ENCODE assay signal across 13 cellular contexts in the genomic region with DNA sequence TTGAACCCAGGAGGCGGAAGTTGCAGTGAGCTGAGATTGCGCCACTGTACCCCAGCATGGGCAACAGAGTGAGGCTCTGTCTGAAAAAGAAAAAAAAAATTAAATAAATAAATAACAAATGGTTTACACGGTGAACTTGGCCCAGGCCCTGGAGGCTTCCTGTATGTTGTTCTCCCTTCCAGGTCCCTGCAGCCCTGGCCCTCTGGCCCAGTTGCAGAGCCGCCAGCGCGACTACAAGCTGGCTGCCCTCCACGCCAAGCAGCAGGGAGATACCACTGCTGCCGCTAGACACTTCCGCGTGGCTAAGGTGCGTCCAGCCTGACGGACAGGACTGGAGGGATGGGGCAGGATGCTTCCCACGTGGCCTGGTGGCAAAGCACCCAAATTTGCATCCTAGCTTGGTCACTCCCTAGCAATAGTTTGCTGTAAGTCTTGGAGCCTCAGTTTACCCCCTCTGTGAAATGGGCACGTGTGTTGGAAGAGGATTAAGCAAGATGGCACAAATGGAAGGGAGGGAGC. TPM values are rescaled to one million over a fixed set of nuclear protein-coding genes. Genes with fewer than 3 reads are reported as not detected.
DNase-seq lines count a peak whose midpoint lies in the region; ATAC-seq, FAIRE-seq and TF ChIP-seq lines count a peak whose summit lies in the region.
"Had no signal": no experiment of that assay in that cellular context is flagged by ENCODE, and none has a peak within 500 bp of the region (broad histone marks: within the 10 kb centered on the region; RNA-seq: fewer than 3 reads in every experiment).

No MANE protein-coding gene starts in this region.

- no peak overlapping the region for H4K8ac ChIP-seq in H1 (ENCODE audit: extremely low read depth, insufficient read depth, low read length)

- WGBS in heart left ventricle, 4 donors: 69 to 80% (median 72%) methylated on average over 13 to 14 of the region's 14 CpGs
- WGBS in H1 (ENCODE audit: extremely low coverage in 1 of 2, insufficient coverage in 1 of 2, insufficient read length in 1 of 2, insufficient replicate concordance in 2 of 2, low coverage in 1 of 2, low lambda C conversion rate in 2 of 2, missing lambda C conversion rate in 1 of 2), 2 experiments: 95% methylated on average over 14 of the region's 14 CpGs; no CpG with 5 or more reads in 1 of the 2 experiments
- WGBS in right lobe of liver (ENCODE audit: insufficient coverage, low coverage, low lambda C conversion rate, missing lambda C conversion rate): 47% methylated on average over 3 of the region's 14 CpGs

- H3K56ac ChIP-seq in H1 (replicated peaks; ENCODE audit: insufficient read length, low read depth, low read length): no peak overlapping the region

- no peak overlapping the region for H2BK15ac ChIP-seq in H1 (ENCODE audit: low read length)

- TF ChIP-seq EP300 in H1 (IDR thresholded peaks at IDR 0.05; ENCODE audit: borderline replicate concordance in 1 of 2, low read depth in 2 of 2, low read length in 2 of 2): no peak

- peak; percentile 52 to 79 (median 62) for ATAC-seq in heart left ventricle
- ATAC-seq in right lobe of liver: peak; percentile 87 to 97 (median 93)
- no peak for ATAC-seq in GM21423 (IDR thresholded peaks at IDR 0.05; ENCODE audit: unreplicated experiment)
- no peak for ATAC-seq in GM18907 (IDR thresholded peaks at IDR 0.05; ENCODE audit: unreplicated experiment)
- ATAC-seq: PC-3 had no signal

- H3K18ac ChIP-seq in H1 (ENCODE audit: extremely low read depth, low read length): no peak overlapping the region

- H2BK12ac ChIP-seq in H1 (ENCODE audit: low read depth, low read length): no peak overlapping the region

- no peaks in the 10 kb centered on the region for H3K79me1 ChIP-seq in H1 (ENCODE audit: low read depth, low read length)

- intact Hi-C loops in heart left ventricle (cut with DNase I): no loop called here
- intact Hi-C loops in cardiac septum (cut with DNase I): no loop called here
- intact Hi-C loops in right lobe of liver (cut with DNase I): no loop called here

- no peak for TF ChIP-seq RAD21 in H1 (IDR thresholded peaks at IDR 0.05 in 1 of 2, conservative IDR thresholded peaks at IDR 0.05 in 1 of 2; ENCODE audit: low read depth in 2 of 2, low read length in 2 of 2)

- H3K4ac ChIP-seq in H1 (replicated peaks; ENCODE audit: insufficient read length, low read depth, low read length): no peak overlapping the region

- no peak overlapping the region for H3K4me2 ChIP-seq in H1 (ENCODE audit: insufficient read depth in 1 of 2, low read depth in 2 of 2, low read length in 2 of 2)

- H3K9me3 ChIP-seq in heart left ventricle (peaks cover 0 to 6% (median 0%) of the 10 kb centered on the region in 12 donors), H1 (ENCODE audit: insufficient read depth in 2 of 2, low read depth in 1 of 2, low read length in 1 of 2) (peaks cover 9 to 10% of the 10 kb centered on the region in 2 experiments), right lobe of liver (no peaks in the 10 kb centered on the region)

- H3K36me3 ChIP-seq in heart left ventricle (peaks cover 5 to 99% (median 91%) of the 10 kb centered on the region in 9 donors), H1 (ENCODE audit: control insufficient read depth in 2 of 4, insufficient read depth in 4 of 4, low read length in 3 of 4) (peaks cover 8 to 44% (median 35%) of the 10 kb centered on the region in 4 experiments), right lobe of liver (peaks cover 0 to 34% (median 16%) of the 10 kb centered on the region in 4 donors)

- FAIRE-seq in H1 (lab: Jason Lieb, UNC) (no peak), urothelium cell line (lab: Jason Lieb, UNC) (no peak), GM12892 (lab: Jason Lieb, UNC) (no peak)
- FAIRE-seq: A204.1 had no signal

- CTCF ChIA-PET in H1 (lab: Charles Lee; ENCODE audit: partially characterized antibody): interaction anchor here (1.1 to 2.8 kb wide), 2 partner anchors 15 to 141 kb away, joined by 3 to 12 read pairs; no protein-coding TSS in a partner anchor

- H3K27me3 ChIP-seq in heart left ventricle: no peaks in the 10 kb centered on the region
- H3K27me3 ChIP-seq in H1 (replicated peaks in 1 of 4; ENCODE audit: control insufficient read depth in 3 of 4, extremely low read depth in 1 of 4, insufficient read depth in 3 of 4, low read length in 3 of 4): no peaks in the 10 kb centered on the region
- no peaks in the 10 kb centered on the region for H3K27me3 ChIP-seq in right lobe of liver

- no peak overlapping the region for H2BK5ac ChIP-seq in H1 (ENCODE audit: low read depth, low read length)

- H3K27ac ChIP-seq in heart left ventricle (peak overlapping the region in 6 of 12 donors; percentile 11 to 53 (median 42)), H1 (ENCODE audit: low read depth, low read length) (no peak overlapping the region), right lobe of liver (peak overlapping the region in 2 of 3 donors; percentile 24 to 52)

- H3K14ac ChIP-seq in H1 (ENCODE audit: insufficient read length): no peak overlapping the region

- H3K4me3 ChIP-seq in heart left ventricle (no peak overlapping the region), H1 (ENCODE audit: extremely low read depth in 1 of 4, insufficient read depth in 2 of 4, low read depth in 3 of 4, low read length in 4 of 4) (no peak overlapping the region), right lobe of liver (no peak overlapping the region)

- peak in 4 of 5 donors; percentile 41 to 64 (median 55) for DNase-seq in heart left ventricle
- no peak for DNase-seq in cardiac septum (ENCODE audit: low spot score)
- no peak for DNase-seq in H1 (ENCODE audit: low read depth in 1 of 2, low spot score in 2 of 2)
- peak; percentile 88 to 94 (median 91) for DNase-seq in right lobe of liver
- DNase-seq in urothelium cell line (ENCODE audit: low spot score): no peak
- DNase-seq in GM12892 (ENCODE audit: insufficient read length): no peak
- DNase-seq: Caco-2, NCI-H146, NCI-H69, PC-3 had no signal

- H3K23me2 ChIP-seq in H1 (ENCODE audit: low read depth, low read length): no peaks in the 10 kb centered on the region

- H3K9ac ChIP-seq in H1 (replicated peaks in 1 of 4; ENCODE audit: extremely low read depth in 1 of 4, low read depth in 3 of 4, low read length in 3 of 4): no peak overlapping the region

- no peak overlapping the region for H2BK20ac ChIP-seq in H1 (ENCODE audit: low read length)

- TF ChIP-seq CTCF in heart left ventricle (IDR thresholded peaks at IDR 0.05): no peak
- TF ChIP-seq CTCF in H1 (IDR thresholded peaks at IDR 0.05; ENCODE audit: control extremely low read depth in 1 of 3, insufficient read depth in 1 of 3, low read depth in 1 of 3, low read length in 3 of 3): no peak
- TF ChIP-seq CTCF in right lobe of liver (IDR thresholded peaks at IDR 0.05): no peak

- H4K20me1 ChIP-seq in H1 (replicated peaks in 1 of 2; ENCODE audit: control insufficient read depth in 1 of 2, insufficient read depth in 2 of 2, low read length in 2 of 2): peaks cover 0 to 3% of the 10 kb centered on the region in 2 experiments

- H2AK5ac ChIP-seq in H1 (ENCODE audit: low read depth, low read length): no peak overlapping the region

- H3K23ac ChIP-seq in H1 (ENCODE audit: insufficient read length): no peak overlapping the region

- H3K79me2 ChIP-seq in H1 (ENCODE audit: control insufficient read depth in 1 of 2, insufficient read depth in 2 of 2, low read length in 2 of 2): no peaks in the 10 kb centered on the region

- no peak overlapping the region for H2AFZ ChIP-seq in H1 (ENCODE audit: low read length)

- H4K91ac ChIP-seq in H1 (replicated peaks; ENCODE audit: insufficient read length, low read length): no peak overlapping the region

- H2BK120ac ChIP-seq in H1 (replicated peaks; ENCODE audit: low read depth, low read length): no peak overlapping the region

- H4K5ac ChIP-seq in H1 (ENCODE audit: insufficient read length, low read depth, low read length): no peak overlapping the region

- TF ChIP-seq POLR2A in heart left ventricle (IDR thresholded peaks at IDR 0.05) (no peak), H1 (IDR thresholded peaks at IDR 0.05; ENCODE audit: control extremely low read depth in 1 of 2, low read depth in 2 of 2, low read length in 2 of 2) (no peak), right lobe of liver (IDR thresholded peaks at IDR 0.05) (no peak), GM12892 (IDR thresholded peaks at IDR 0.05; ENCODE audit: low read depth, low read length) (no peak)

- POLR2A ChIA-PET in H1 (lab: Charles Lee; ENCODE audit: partially characterized antibody): interaction anchor here (1.1 to 1.6 kb wide), 6 partner anchors 9 to 125 kb away, joined by 3 to 4 read pairs (median 3); no protein-coding TSS in a partner anchor

- H3K4me1 ChIP-seq in heart left ventricle (peaks cover 0 to 15% (median 0%) of the 10 kb centered on the region in 12 donors), H1 (replicated peaks in 1 of 4; ENCODE audit: control insufficient read depth in 3 of 4, insufficient read depth in 4 of 4, low read length in 3 of 4) (no peaks in the 10 kb centered on the region), right lobe of liver (peaks cover 0 to 24% (median 0%) of the 10 kb centered on the region in 4 donors)
- H3K4me1 ChIP-seq: Caco-2 had no signal

RNA-seq across cellular contexts. Expression of gene CC2D1A, which starts 11.9 kb away (rescaled TPM):
- total RNA-seq in heart left ventricle (10 to 100 TPM; 14.4 to 36.3 (median 19.2) TPM), cardiac septum (19.5 TPM), right lobe of liver (10 to 100 TPM; 16.5 to 29.8 (median 18.1) TPM)
- polyA plus RNA-seq in heart left ventricle (10 to 100 TPM; 19.5 to 29.2 TPM), H1 (2011; rRNA removed) (12.5 and 20.5 TPM in 2 replicates)
- 33.0 and 36.4 TPM in 2 replicates for total RNA-seq in H1 (2021; fragmentation: NEBNext Ultra II Directional; extraction: Animal tissue kit (Norgen Biotek cat#: 25700))
- polyA plus RNA-seq in H1 (2011; cell fraction: cytosol; rRNA removed): 17.1 TPM
- 71.1 TPM for polyA plus RNA-seq in H1 (2011; cell fraction: nucleus; rRNA removed)
- polyA plus RNA-seq in H1 (2012, experiment 1 of 2): 20.2 to 39.2 TPM (median 31.7 TPM) in 4 replicates
- 21.2 TPM for polyA plus RNA-seq in H1 (2012, experiment 2 of 2)
- 17.9 TPM for polyA plus RNA-seq in H1 (2013, experiment 1 of 2)
- 16.1 TPM for polyA plus RNA-seq in H1 (2013, experiment 2 of 2)
- 15.8 and 22.9 TPM in 2 replicates for polyA minus RNA-seq in H1 (2011; rRNA and poly(A)+ RNA removed)
- polyA minus RNA-seq in H1 (2011; cell fraction: cytosol; rRNA and poly(A)+ RNA removed): 17.1 TPM
- polyA minus RNA-seq in H1 (2011; cell fraction: nucleus; rRNA and poly(A)+ RNA removed): 19.3 TPM
- 10.4 TPM for polyA plus RNA-seq in GM12892 (2012; ENCODE audit: missing spikeins)

RNA-seq across cellular contexts. Expression of gene BRME1, which starts 12.0 kb away (rescaled TPM):
- total RNA-seq in heart left ventricle: 1 to 10 TPM in 1 of 9 donors, under 1 TPM in 6, not detected in 2; 0.23 to 1.2 (median 0.70) TPM
- polyA plus RNA-seq in heart left ventricle: 1 to 10 TPM in 1 of 2 donors, under 1 TPM in 1; 0.46 to 1.2 TPM
- 0.35 TPM for total RNA-seq in cardiac septum
- 4.6 and 4.7 TPM in 2 replicates for total RNA-seq in H1 (2021; fragmentation: NEBNext Ultra II Directional; extraction: Animal tissue kit (Norgen Biotek cat#: 25700))
- polyA plus RNA-seq in H1 (2011; rRNA removed): 4.6 and 6.0 TPM in 2 replicates
- 5.2 TPM for polyA plus RNA-seq in H1 (2011; cell fraction: cytosol; rRNA removed)
- 12.9 TPM for polyA plus RNA-seq in H1 (2011; cell fraction: nucleus; rRNA removed)
- 2.8 to 5.0 TPM (median 3.9 TPM) in 4 replicates for polyA plus RNA-seq in H1 (2012, experiment 1 of 2)
- 3.1 TPM for polyA plus RNA-seq in H1 (2012, experiment 2 of 2)
- 3.8 TPM for polyA plus RNA-seq in H1 (2013, experiment 1 of 2)
- 3.4 TPM for polyA plus RNA-seq in H1 (2013, experiment 2 of 2)
- 2.5 and 3.4 TPM in 2 replicates for polyA minus RNA-seq in H1 (2011; rRNA and poly(A)+ RNA removed)
- polyA minus RNA-seq in H1 (2011; cell fraction: cytosol; rRNA and poly(A)+ RNA removed): 3.8 TPM
- polyA minus RNA-seq in H1 (2011; cell fraction: nucleus; rRNA and poly(A)+ RNA removed): 7.3 TPM
- total RNA-seq in right lobe of liver: 1 to 10 TPM in 4 of 6 experiments, under 1 TPM in 2; 0.34 to 3.7 (median 1.2) TPM
- polyA plus RNA-seq in GM12892 (2012; ENCODE audit: missing spikeins): 0.40 TPM

RNA-seq across cellular contexts. Expression of gene PODNL1, which starts 20.3 kb away (rescaled TPM):
- total RNA-seq in heart left ventricle: 1 to 10 TPM in 5 of 9 donors, under 1 TPM in 3, not detected in 1; 0.36 to 6.3 (median 1.5) TPM
- polyA plus RNA-seq in heart left ventricle: 1 to 10 TPM; 1.6 to 1.7 TPM
- 3.5 TPM for total RNA-seq in cardiac septum
- 0.75 and 1.5 TPM in 2 replicates for total RNA-seq in H1 (2021; fragmentation: NEBNext Ultra II Directional; extraction: Animal tissue kit (Norgen Biotek cat#: 25700))
- 1.0 and 2.3 TPM in 2 replicates for polyA plus RNA-seq in H1 (2011; rRNA removed)
- polyA plus RNA-seq in H1 (2011; cell fraction: cytosol; rRNA removed): 1.8 TPM
- 2.7 TPM for polyA plus RNA-seq in H1 (2011; cell fraction: nucleus; rRNA removed)
- 0.61 to 2.0 TPM (median 1.5 TPM) in 4 replicates for polyA plus RNA-seq in H1 (2012, experiment 1 of 2)
- polyA plus RNA-seq in H1 (2012, experiment 2 of 2): 1.7 TPM
- polyA plus RNA-seq in H1 (2013, experiment 1 of 2): 0.18 TPM
- 0.68 TPM for polyA plus RNA-seq in H1 (2013, experiment 2 of 2)
- polyA minus RNA-seq in H1 (2011; rRNA and poly(A)+ RNA removed): 0.22 TPM in 1 of 2 replicates, not detected in the other
- not detected for polyA minus RNA-seq in H1 (2011; cell fraction: cytosol; rRNA and poly(A)+ RNA removed)
- polyA minus RNA-seq in H1 (2011; cell fraction: nucleus; rRNA and poly(A)+ RNA removed): 1.2 TPM
- total RNA-seq in right lobe of liver: under 1 TPM in 2 of 6 experiments, not detected in 4; 0.19 to 0.33 TPM
- polyA plus RNA-seq in GM12892 (2012; ENCODE audit: missing spikeins): 0.61 TPM
- total RNA-seq: Caco-2, PC-3 had no signal

RNA-seq across cellular contexts. Expression of gene DCAF15, which starts 34.4 kb away (rescaled TPM):
- 10 to 100 TPM in 8 of 9 donors, 1 to 10 TPM in 1; 8.4 to 21.4 (median 17.6) TPM for total RNA-seq in heart left ventricle
- polyA plus RNA-seq in heart left ventricle: 10 to 100 TPM; 24.3 to 25.8 TPM
- total RNA-seq in cardiac septum: 17.0 TPM
- total RNA-seq in H1 (2021; fragmentation: NEBNext Ultra II Directional; extraction: Animal tissue kit (Norgen Biotek cat#: 25700)): 68.7 and 77.1 TPM in 2 replicates
- 80.8 and 127 TPM in 2 replicates for polyA plus RNA-seq in H1 (2011; rRNA removed)
- polyA plus RNA-seq in H1 (2011; cell fraction: cytosol; rRNA removed): 69.0 TPM
- polyA plus RNA-seq in H1 (2011; cell fraction: nucleus; rRNA removed): 277 TPM
- polyA plus RNA-seq in H1 (2012, experiment 1 of 2): 53.4 to 97.6 TPM (median 89.3 TPM) in 4 replicates
- 56.8 TPM for polyA plus RNA-seq in H1 (2012, experiment 2 of 2)
- polyA plus RNA-seq in H1 (2013, experiment 1 of 2): 47.2 TPM
- 42.2 TPM for polyA plus RNA-seq in H1 (2013, experiment 2 of 2)
- polyA minus RNA-seq in H1 (2011; rRNA and poly(A)+ RNA removed): 36.7 and 59.9 TPM in 2 replicates
- 32.1 TPM for polyA minus RNA-seq in H1 (2011; cell fraction: cytosol; rRNA and poly(A)+ RNA removed)
- polyA minus RNA-seq in H1 (2011; cell fraction: nucleus; rRNA and poly(A)+ RNA removed): 66.5 TPM
- total RNA-seq in right lobe of liver: 1 to 10 TPM; 5.6 to 8.7 (median 7.7) TPM
- 17.4 TPM for polyA plus RNA-seq in GM12892 (2012; ENCODE audit: missing spikeins)

RNA-seq across cellular contexts. Expression of gene NANOS3, which starts 41.0 kb away (rescaled TPM):
- total RNA-seq in heart left ventricle (1 to 10 TPM in 3 of 9 donors, under 1 TPM in 1, not detected in 5; 0.83 to 1.3 (median 1.1) TPM), cardiac septum (0.78 TPM), right lobe of liver (not detected)
- polyA plus RNA-seq in heart left ventricle (1 to 10 TPM in 1 of 2 donors, under 1 TPM in 1; 0.36 to 1.7 TPM), H1 (2011; rRNA removed) (0.14 and 0.62 TPM in 2 replicates)
- total RNA-seq in H1 (2021; fragmentation: NEBNext Ultra II Directional; extraction: Animal tissue kit (Norgen Biotek cat#: 25700)): not detected in 2 replicates
- polyA plus RNA-seq in H1 (2011; cell fraction: cytosol; rRNA removed): not detected
- polyA plus RNA-seq in H1 (2011; cell fraction: nucleus; rRNA removed): not detected
- 0.69 to 0.83 TPM in 2 of 4 replicates, not detected in the others for polyA plus RNA-seq in H1 (2012, experiment 1 of 2)
- polyA plus RNA-seq in H1 (2012, experiment 2 of 2): not detected
- polyA plus RNA-seq in H1 (2013, experiment 1 of 2): 1.2 TPM
- polyA plus RNA-seq in H1 (2013, experiment 2 of 2): 1.3 TPM
- polyA minus RNA-seq in H1 (2011; rRNA and poly(A)+ RNA removed): not detected in 2 replicates
- polyA minus RNA-seq in H1 (2011; cell fraction: cytosol; rRNA and poly(A)+ RNA removed): not detected
- polyA minus RNA-seq in H1 (2011; cell fraction: nucleus; rRNA and poly(A)+ RNA removed): not detected
- 1.2 TPM for polyA plus RNA-seq in GM12892 (2012; ENCODE audit: missing spikeins)
- total RNA-seq: Caco-2 had no signal

Comparison
In these comparisons a context has a peak if more than half of its experiments do, and no peak if none do; other contexts are left out.
1. DNase-seq: peak in heart left ventricle (4 of 5) and right lobe of liver (3 of 3); none in cardiac septum (single experiment), H1 (0 of 2), urothelium cell line (single experiment) and GM12892 (single experiment).
2. ATAC-seq: peak in heart left ventricle (4 of 4) and right lobe of liver (4 of 4); none in GM21423 (single experiment) and GM18907 (single experiment).